ENCODE assay signal across 19 cellular contexts in the genomic region with DNA sequence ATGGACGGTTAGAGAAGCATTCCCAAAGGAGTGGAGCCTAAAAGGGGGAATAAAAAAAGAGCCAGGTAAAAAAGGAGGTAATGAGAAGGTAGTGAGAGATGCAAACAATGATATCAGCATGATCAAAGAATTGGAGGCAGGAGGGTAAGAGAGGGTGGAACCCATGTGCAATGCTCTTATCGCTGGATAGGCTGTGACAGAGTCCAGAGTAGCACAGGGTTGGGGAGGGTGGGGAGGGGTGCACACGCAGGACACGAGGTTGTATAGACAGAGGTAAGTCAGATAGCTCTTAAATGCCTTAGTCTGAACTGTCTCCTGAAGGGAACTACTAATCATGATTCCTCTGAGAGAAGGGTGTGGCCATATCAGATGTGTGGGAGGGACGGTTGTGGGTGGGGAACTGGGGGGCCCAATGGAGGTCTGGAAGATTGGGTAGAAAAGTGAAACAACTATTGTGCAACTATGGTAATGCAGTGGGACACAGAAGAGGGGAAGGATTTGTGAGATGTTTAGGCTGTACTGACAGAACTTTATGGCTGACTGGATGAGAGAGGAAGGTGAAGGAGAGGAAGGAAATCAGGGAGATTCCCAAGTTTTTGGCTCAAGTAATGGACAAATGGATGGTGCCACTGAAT.
DNase-seq lines count a peak whose midpoint lies in the region; ATAC-seq, FAIRE-seq and TF ChIP-seq lines count a peak whose summit lies in the region.
"Had no signal": no experiment of that assay in that cellular context is flagged by ENCODE, and none has a peak within 500 bp of the region (broad histone marks: within the 10 kb centered on the region; RNA-seq: fewer than 3 reads in every experiment).

No MANE protein-coding gene starts in this region.

- intact Hi-C loops in transverse colon (cut with DNase I; ENCODE audit: low total_unique reads), result no loop called here

- H3K36me3 Mint-ChIP-seq in activated T-cell treated with anti-CD3 and anti-CD28 coated beads, Interleukin-2, amount 50 U/mL, for 72 hours (ENCODE audit: insufficient read depth in 2 of 2), result peaks cover 2 to 3% of the 10 kb centered on the region in 2 donors

- H3K4me1 Mint-ChIP-seq in activated T-cell treated with anti-CD3 and anti-CD28 coated beads, Interleukin-2, amount 50 U/mL, for 72 hours (ENCODE audit: low read depth), result peaks cover 23% of the 10 kb centered on the region

- TF ChIP-seq EP300 in transverse colon (IDR thresholded peaks at IDR 0.05; ENCODE audit: low read depth), result no peak

- H3K36me3 ChIP-seq in hepatocyte (replicated peaks; ENCODE audit: insufficient read depth, low read depth), result no peaks in the 10 kb centered on the region
- H3K36me3 ChIP-seq in transverse colon, result no peaks in the 10 kb centered on the region
- H3K36me3 ChIP-seq: BE2C, SJCRH30 had no signal

- H4K20me1 ChIP-seq in hepatocyte (ENCODE audit: insufficient read depth, poor library complexity, severe bottlenecking), result no peaks in the 10 kb centered on the region

- H3K9me3 ChIP-seq in hepatocyte (ENCODE audit: low read depth) (no peaks in the 10 kb centered on the region), transverse colon (no peaks in the 10 kb centered on the region)
- H3K9me3 ChIP-seq: BE2C, Caco-2, SJCRH30 had no signal

- no peak overlapping the region for H3K4me3 ChIP-seq in hepatocyte
- no peak overlapping the region for H3K4me3 ChIP-seq in transverse colon
- H3K4me3 ChIP-seq: SJCRH30 had no signal

- H3K9me2 ChIP-seq in hepatocyte (replicated peaks; ENCODE audit: insufficient read depth), result no peaks in the 10 kb centered on the region

- in situ Hi-C loops in KBM-7 (cut with MboI; ENCODE audit: low pct_unique_long_range_greater_than_20kb, low sequenced_read_pairs) (no loop called here), transverse colon (cut with MboI; ENCODE audit: low pct_ligation_motif_present in 1 of 4, low pct_unique_long_range_greater_than_20kb in 1 of 4, low sequenced_read_pairs in 3 of 4) (no loop called here)

- TF ChIP-seq CTCF in hepatocyte (IDR thresholded peaks at IDR 0.05; ENCODE audit: poor library complexity) (no peak), transverse colon (IDR thresholded peaks at IDR 0.05) (no peak)

- peak overlapping the region; percentile 61 for H3K27ac Mint-ChIP-seq in activated T-cell treated with anti-CD3 and anti-CD28 coated beads, Interleukin-2, amount 50 U/mL, for 72 hours
- H3K27ac Mint-ChIP-seq: CD4-positive, alpha-beta T cell; H9 had no signal

- H3K27me3 ChIP-seq in hepatocyte (no peaks in the 10 kb centered on the region), transverse colon (no peaks in the 10 kb centered on the region)
- H3K27me3 ChIP-seq: BE2C, SJCRH30 had no signal

- H3K4me1 ChIP-seq in hepatocyte (ENCODE audit: insufficient read depth) (no peaks in the 10 kb centered on the region), transverse colon (no peaks in the 10 kb centered on the region)
- H3K4me1 ChIP-seq: BE2C, Caco-2 had no signal

- no peak for FAIRE-seq in HTR-8/SVneo (lab: Jason Lieb, UNC)

- no peaks in the 10 kb centered on the region for H3K27me3 Mint-ChIP-seq in activated T-cell treated with anti-CD3 and anti-CD28 coated beads, Interleukin-2, amount 50 U/mL, for 72 hours (ENCODE audit: low read depth)
- H3K27me3 Mint-ChIP-seq: CD4-positive, alpha-beta T cell had no signal

- TF ChIP-seq POLR2A in transverse colon (IDR thresholded peaks at IDR 0.05), result no peak

- peaks cover 0 to 2% of the 10 kb centered on the region in 2 donors for H3K9me3 Mint-ChIP-seq in activated T-cell treated with anti-CD3 and anti-CD28 coated beads, Interleukin-2, amount 50 U/mL, for 72 hours
- H3K9me3 Mint-ChIP-seq: CD4-positive, alpha-beta T cell; H9 had no signal

- no peak for ATAC-seq in activated T-cell treated with anti-CD3 and anti-CD28 coated beads, Interleukin-2, amount 50 U/mL, for 72 hours (replicated peaks in 1 of 2)
- ATAC-seq: Panc1 had no signal

- H3K4me2 ChIP-seq in hepatocyte, result no peak overlapping the region

- no peak for DNase-seq in activated T-cell treated with anti-CD3 and anti-CD28 coated beads, Interleukin-2, amount 50 U/mL, for 72 hours
- DNase-seq in activated T-cell treated with anti-CD3 and anti-CD28 coated beads for 4 hours (no peak), KBM-7 (peak; percentile 54), hepatocyte (ENCODE audit: low spot score) (peak; percentile 35), transverse colon (no peak), HTR-8/SVneo (ENCODE audit: insufficient read length, low spot score) (no peak)
- peak; percentile 29 for DNase-seq in stimulated activated CD8-positive, alpha-beta memory T cell treated with anti-CD3 and anti-CD28 coated beads, Interleukin-4, amount 100 ng/mL, for 48 hours
- no peak for DNase-seq in stimulated activated naive CD4-positive, alpha-beta T cell treated with Interleukin-2 at 50 U/mL for 16 hours (lab: John Stamatoyannopoulos, UW)
- DNase-seq: BE2C; Caco-2; CD4-positive, alpha-beta T cell; GDM1; H9; KG1; NCI-H1436; NCI-H2029; NCI-H526; SJCRH30 had no signal

- H3K4me3 Mint-ChIP-seq in activated T-cell treated with anti-CD3 and anti-CD28 coated beads, Interleukin-2, amount 50 U/mL, for 72 hours, result no peak overlapping the region
- H3K4me3 Mint-ChIP-seq: CD4-positive, alpha-beta T cell; H9 had no signal

- WGBS in hepatocyte (ENCODE audit: low lambda C conversion rate, missing lambda C conversion rate), result 46% methylated on average over 5 of the region's 5 CpGs
- WGBS in transverse colon (ENCODE audit: low coverage in 1 of 2), 2 donors, result 51 to 66% methylated on average over 2 to 5 of the region's 5 CpGs

- H3K27ac ChIP-seq in hepatocyte (peak overlapping the region; percentile 37), transverse colon (no peak overlapping the region)
- H3K27ac ChIP-seq: SJCRH30 had no signal

- no peaks in the 10 kb centered on the region for H3K79me2 ChIP-seq in hepatocyte

- no peak overlapping the region for H2AFZ ChIP-seq in hepatocyte

Comparison
In these comparisons a context has a peak if more than half of its experiments do, and no peak if none do; other contexts are left out.
1. DNase-seq: peak in KBM-7 (single experiment), hepatocyte (single experiment) and stimulated activated CD8-positive, alpha-beta memory T cell treated with anti-CD3 and anti-CD28 coated beads, Interleukin-4, amount 100 ng/mL, for 48 hours (single experiment); none in activated T-cell treated with anti-CD3 and anti-CD28 coated beads, Interleukin-2, amount 50 U/mL, for 72 hours (0 of 2), activated T-cell treated with anti-CD3 and anti-CD28 coated beads for 4 hours (single experiment), transverse colon (single experiment), HTR-8/SVneo (single experiment) and stimulated activated naive CD4-positive, alpha-beta T cell treated with Interleukin-2 at 50 U/mL for 16 hours (single experiment).